8 cellular contexts compared by ENCODE assay signal in genomic region chr17:82051776-82052637, GRCh38. TPM values are rescaled to one million over a fixed set of nuclear protein-coding genes. Genes with fewer than 3 reads are reported as not detected.
DNase-seq lines count a peak whose midpoint lies in the region; ATAC-seq and TF ChIP-seq lines count a peak whose summit lies in the region.

TSS of gene GPS1 (plus strand) at chr17:82051898. CDS start at chr17:82051932, 34 bp downstream.
TSS of gene RFNG (minus strand) at chr17:82051811. CDS start at chr17:82051766, 45 bp downstream.

- ATAC-seq in HG02981 (IDR thresholded peaks at IDR 0.05; ENCODE audit: unreplicated experiment) (peak; percentile 52), HG02571 (IDR thresholded peaks at IDR 0.05; ENCODE audit: unreplicated experiment) (no peak)

- H3K4me3 ChIP-seq in GM12864 (ENCODE audit: low read depth, low read length) (peak within 1 kb of the TSS; percentile 94), NT2/D1 (ENCODE audit: insufficient read length, low read depth) (peak within 1 kb of the TSS; percentile 97), epithelial cell of esophagus (ENCODE audit: low read length) (peak within 1 kb of the TSS; percentile 79)

- peaks cover 26% of the 10 kb centered on the region for H3K4me1 ChIP-seq in NT2/D1 (ENCODE audit: insufficient read depth, insufficient read length)

- H3K9me3 ChIP-seq in NT2/D1 (ENCODE audit: insufficient read depth, low read length) = no peaks in the 10 kb centered on the region

- TF ChIP-seq CTCF in GM12864 (IDR thresholded peaks at IDR 0.05; ENCODE audit: low read depth, low read length, missing control alignments) (no peak), epithelial cell of esophagus (IDR thresholded peaks at IDR 0.05; ENCODE audit: insufficient read depth, low read depth, low read length, missing control alignments) (no peak)

- DNase-seq in GM12864 (ENCODE audit: low read depth) (no peak), NT2/D1 (ENCODE audit: low read depth, low spot score) (no peak), epithelial cell of esophagus (ENCODE audit: low read depth) (peak; percentile 82), mucosa of gallbladder (ENCODE audit: low spot score) (peak; percentile 68)
- peak; percentile 93 for DNase-seq in activated CD8-positive, alpha-beta memory T cell treated with anti-CD3 and anti-CD28 coated beads, Interleukin-2, amount 50 U/mL, for 48 hours
- peak; percentile 60 to 65 for DNase-seq in stimulated activated CD8-positive, alpha-beta memory T cell treated with anti-CD3 and anti-CD28 coated beads, Interleukin-4, amount 100 ng/mL, for 1 hour (ENCODE audit: low read depth in 2 of 2, low spot score in 1 of 2)

- H3K9ac ChIP-seq in NT2/D1 (ENCODE audit: insufficient read length, low read depth) = peak within 1 kb of the TSS; percentile 96

- H3K27me3 ChIP-seq in NT2/D1 (ENCODE audit: insufficient read depth, insufficient read length) = peaks cover 3% of the 10 kb centered on the region

- peaks cover 76% of the 10 kb centered on the region for H3K36me3 ChIP-seq in NT2/D1 (ENCODE audit: insufficient read depth, insufficient read length, low read length)

RNA-seq across cellular contexts. Expression of gene GPS1, which starts in this region (rescaled TPM):
- 107 TPM for total RNA-seq in mucosa of gallbladder

RNA-seq across cellular contexts. Expression of gene RFNG, which starts in this region (rescaled TPM):
- total RNA-seq in mucosa of gallbladder = 51.6 TPM

Comparison
In these comparisons a context has a peak if more than half of its experiments do, and no peak if none do; other contexts are left out.
1. DNase-seq: peak in activated CD8-positive, alpha-beta memory T cell treated with anti-CD3 and anti-CD28 coated beads, Interleukin-2, amount 50 U/mL, for 48 hours (single experiment), epithelial cell of esophagus (single experiment), mucosa of gallbladder (single experiment) and stimulated activated CD8-positive, alpha-beta memory T cell treated with anti-CD3 and anti-CD28 coated beads, Interleukin-4, amount 100 ng/mL, for 1 hour (2 of 2); none in GM12864 (single experiment) and NT2/D1 (single experiment).
2. Peak in every context shown above with its lines, with median percentiles within 50 percentile points of each other: H3K4me3 ChIP-seq.